ENCODE assay signal across 11 cellular contexts in genomic region chr10:37268266-37268665, GRCh38.
"Had no signal": no experiment of that assay in that cellular context is flagged by ENCODE, and none has a peak within 500 bp of the region (broad histone marks: within the 10 kb centered on the region; RNA-seq: fewer than 3 reads in every experiment).

No MANE protein-coding gene starts in this region.

- H3K4me1 ChIP-seq: HAP-1 had no signal

- H3K9ac ChIP-seq: GM23248 had no signal

- H3K4me3 ChIP-seq: GM23248, GM23338, HAP-1 had no signal

- FAIRE-seq: H1, H54 had no signal

- H3K4me1 Mint-ChIP-seq: GM23338, H9 had no signal

- H2AFZ ChIP-seq: GM23248, GM23338 had no signal

- DNase-seq: GM23248, GOT3, H7, H9, HCEC 1CT, HFFc6 had no signal

- H3K27ac Mint-ChIP-seq: GM23338, H9, HFFc6 had no signal

- H3K27ac ChIP-seq: GM23248 had no signal

- ATAC-seq: GM23338, HCT116 had no signal

- H3K4me3 Mint-ChIP-seq: GM23338, H9, HFFc6 had no signal

- H3K9me3 ChIP-seq: HAP-1 had no signal

- H3K36me3 ChIP-seq: HAP-1 had no signal

- H3K4me2 ChIP-seq: GM23338 had no signal
